In the genomic region with DNA sequence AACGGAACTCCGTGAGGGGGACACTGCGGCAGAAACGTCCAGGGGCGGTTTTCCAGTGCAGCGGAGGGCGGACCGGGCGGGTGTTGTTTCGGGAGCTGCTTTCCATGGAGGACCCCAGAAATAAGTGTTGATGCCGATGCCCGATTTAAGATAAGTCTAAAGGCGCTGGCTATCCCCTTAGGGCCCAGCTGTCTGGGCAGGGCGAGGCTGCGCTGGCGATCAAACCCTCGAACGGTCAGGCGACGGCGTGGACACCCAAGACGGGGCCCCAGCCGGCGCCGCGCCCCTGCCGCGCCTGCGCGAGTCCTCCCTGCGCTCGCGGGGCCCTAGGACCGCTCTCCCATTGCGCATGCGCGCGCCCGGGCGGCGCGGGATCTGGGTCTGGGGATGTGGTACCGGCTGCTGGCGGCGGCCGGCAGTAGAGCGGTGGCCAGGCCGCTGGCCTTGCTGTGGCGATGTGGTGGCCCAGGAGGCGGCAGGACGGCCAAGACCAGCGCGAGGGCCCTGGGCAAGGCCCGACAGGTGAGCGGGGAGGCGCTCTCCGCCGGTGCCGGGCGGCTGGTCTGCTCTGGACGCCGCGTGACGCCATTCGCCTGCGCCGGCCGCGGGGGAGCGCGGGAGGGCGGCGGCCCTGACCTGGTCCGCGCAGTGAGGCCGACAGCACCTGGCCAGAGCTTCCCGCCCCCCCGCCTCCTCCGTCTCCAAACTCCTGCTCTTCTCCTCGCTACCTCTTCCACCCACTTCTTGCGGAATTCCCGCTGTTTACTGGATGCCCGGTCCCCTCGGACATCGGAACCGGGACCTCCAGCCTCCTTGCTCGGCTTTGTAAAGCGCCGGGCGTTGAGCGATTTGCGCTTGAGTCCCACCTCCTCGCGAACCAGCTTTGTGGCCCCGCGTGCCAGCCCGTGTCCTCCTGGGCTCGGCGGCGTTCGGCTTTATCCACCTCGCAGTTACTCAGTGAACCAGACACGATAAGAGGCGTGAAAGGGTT, we compare ENCODE assay signal across 1 cellular context.
A peak's percentile ranks its signal among the peaks of the same experiment; 100 is the strongest.
TF ChIP-seq lines count a peak whose summit lies in the region.

No MANE protein-coding gene starts in this region.

TF ChIP-seq in HepG2, 621 proteins besides CTCF, POLR2A, EP300 and RAD21 (continued from another document and continues in another):
- TF ChIP-seq RBFOX2 (IDR thresholded peaks at IDR 0.05; ENCODE audit: low read depth, low read length), result peak; percentile 100
- TF ChIP-seq NFATC3 (CRISPR knock-in tag; IDR thresholded peaks at IDR 0.05), result peak; percentile 70; the same call in 1 of the 2 replicates
- TF ChIP-seq, protein P1, sequence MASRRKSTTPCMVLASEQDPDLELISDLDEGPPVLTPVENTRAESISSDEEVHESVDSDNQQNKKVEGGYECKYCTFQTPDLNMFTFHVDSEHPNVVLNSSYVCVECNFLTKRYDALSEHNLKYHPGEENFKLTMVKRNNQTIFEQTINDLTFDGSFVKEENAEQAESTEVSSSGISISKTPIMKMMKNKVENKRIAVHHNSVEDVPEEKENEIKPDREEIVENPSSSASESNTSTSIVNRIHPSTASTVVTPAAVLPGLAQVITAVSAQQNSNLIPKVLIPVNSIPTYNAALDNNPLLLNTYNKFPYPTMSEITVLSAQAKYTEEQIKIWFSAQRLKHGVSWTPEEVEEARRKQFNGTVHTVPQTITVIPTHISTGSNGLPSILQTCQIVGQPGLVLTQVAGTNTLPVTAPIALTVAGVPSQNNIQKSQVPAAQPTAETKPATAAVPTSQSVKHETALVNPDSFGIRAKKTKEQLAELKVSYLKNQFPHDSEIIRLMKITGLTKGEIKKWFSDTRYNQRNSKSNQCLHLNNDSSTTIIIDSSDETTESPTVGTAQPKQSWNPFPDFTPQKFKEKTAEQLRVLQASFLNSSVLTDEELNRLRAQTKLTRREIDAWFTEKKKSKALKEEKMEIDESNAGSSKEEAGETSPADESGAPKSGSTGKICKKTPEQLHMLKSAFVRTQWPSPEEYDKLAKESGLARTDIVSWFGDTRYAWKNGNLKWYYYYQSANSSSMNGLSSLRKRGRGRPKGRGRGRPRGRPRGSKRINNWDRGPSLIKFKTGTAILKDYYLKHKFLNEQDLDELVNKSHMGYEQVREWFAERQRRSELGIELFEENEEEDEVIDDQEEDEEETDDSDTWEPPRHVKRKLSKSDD (CRISPR knock-in tag; IDR thresholded peaks at IDR 0.05; ENCODE audit: low read depth), result peak; percentile 77; the same call in 1 of the 2 replicates
- no peak for TF ChIP-seq PCBP2 (optimal IDR thresholded peaks at IDR 0.05; ENCODE audit: low read depth, low read length, poor library complexity, severe bottlenecking)
- peak; percentile 93 for TF ChIP-seq TARDBP (CRISPR knock-in tag; IDR thresholded peaks at IDR 0.05)
- TF ChIP-seq, protein P2, sequence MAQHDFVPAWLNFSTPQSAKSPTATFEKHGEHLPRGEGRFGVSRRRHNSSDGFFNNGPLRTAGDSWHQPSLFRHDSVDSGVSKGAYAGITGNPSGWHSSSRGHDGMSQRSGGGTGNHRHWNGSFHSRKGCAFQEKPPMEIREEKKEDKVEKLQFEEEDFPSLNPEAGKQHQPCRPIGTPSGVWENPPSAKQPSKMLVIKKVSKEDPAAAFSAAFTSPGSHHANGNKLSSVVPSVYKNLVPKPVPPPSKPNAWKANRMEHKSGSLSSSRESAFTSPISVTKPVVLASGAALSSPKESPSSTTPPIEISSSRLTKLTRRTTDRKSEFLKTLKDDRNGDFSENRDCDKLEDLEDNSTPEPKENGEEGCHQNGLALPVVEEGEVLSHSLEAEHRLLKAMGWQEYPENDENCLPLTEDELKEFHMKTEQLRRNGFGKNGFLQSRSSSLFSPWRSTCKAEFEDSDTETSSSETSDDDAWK (CRISPR knock-in tag; IDR thresholded peaks at IDR 0.05), result no peak
- peak; percentile 37 for TF ChIP-seq KDM2A (CRISPR knock-in tag; IDR thresholded peaks at IDR 0.05; ENCODE audit: borderline replicate concordance, low read depth)
- TF ChIP-seq FOXC1 (CRISPR knock-in tag; IDR thresholded peaks at IDR 0.05; ENCODE audit: borderline replicate concordance), result peak; percentile 93
- TF ChIP-seq BHLHE40 (IDR thresholded peaks at IDR 0.05; ENCODE audit: low read length), result peak; percentile 11; the same call in 1 of the 2 replicates
- peak; percentile 23; the same call in 1 of the 2 replicates for TF ChIP-seq ZSCAN9 (CRISPR knock-in tag; IDR thresholded peaks at IDR 0.05; ENCODE audit: borderline replicate concordance)
- peak; percentile 53 for TF ChIP-seq ZNF570 (CRISPR knock-in tag; IDR thresholded peaks at IDR 0.05; ENCODE audit: borderline replicate concordance)
- TF ChIP-seq SP2 (CRISPR knock-in tag; IDR thresholded peaks at IDR 0.05), result no peak; the same call in 1 of the 2 replicates
- TF ChIP-seq, protein P3, sequence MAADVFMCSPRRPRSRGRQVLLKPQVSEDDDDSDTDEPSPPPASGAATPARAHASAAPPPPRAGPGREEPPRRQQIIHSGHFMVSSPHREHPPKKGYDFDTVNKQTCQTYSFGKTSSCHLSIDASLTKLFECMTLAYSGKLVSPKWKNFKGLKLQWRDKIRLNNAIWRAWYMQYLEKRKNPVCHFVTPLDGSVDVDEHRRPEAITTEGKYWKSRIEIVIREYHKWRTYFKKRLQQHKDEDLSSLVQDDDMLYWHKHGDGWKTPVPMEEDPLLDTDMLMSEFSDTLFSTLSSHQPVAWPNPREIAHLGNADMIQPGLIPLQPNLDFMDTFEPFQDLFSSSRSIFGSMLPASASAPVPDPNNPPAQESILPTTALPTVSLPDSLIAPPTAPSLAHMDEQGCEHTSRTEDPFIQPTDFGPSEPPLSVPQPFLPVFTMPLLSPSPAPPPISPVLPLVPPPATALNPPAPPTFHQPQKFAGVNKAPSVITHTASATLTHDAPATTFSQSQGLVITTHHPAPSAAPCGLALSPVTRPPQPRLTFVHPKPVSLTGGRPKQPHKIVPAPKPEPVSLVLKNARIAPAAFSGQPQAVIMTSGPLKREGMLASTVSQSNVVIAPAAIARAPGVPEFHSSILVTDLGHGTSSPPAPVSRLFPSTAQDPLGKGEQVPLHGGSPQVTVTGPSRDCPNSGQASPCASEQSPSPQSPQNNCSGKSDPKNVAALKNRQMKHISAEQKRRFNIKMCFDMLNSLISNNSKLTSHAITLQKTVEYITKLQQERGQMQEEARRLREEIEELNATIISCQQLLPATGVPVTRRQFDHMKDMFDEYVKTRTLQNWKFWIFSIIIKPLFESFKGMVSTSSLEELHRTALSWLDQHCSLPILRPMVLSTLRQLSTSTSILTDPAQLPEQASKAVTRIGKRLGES (CRISPR knock-in tag; IDR thresholded peaks at IDR 0.05; ENCODE audit: borderline replicate concordance), result no peak; the same call in 1 of the 2 replicates
- no peak for TF ChIP-seq HOXA7 (CRISPR knock-in tag; IDR thresholded peaks at IDR 0.05)
- peak; percentile 24; the same call in 1 of the 2 replicates for TF ChIP-seq ONECUT2 (CRISPR knock-in tag; IDR thresholded peaks at IDR 0.05)
- TF ChIP-seq NFE2L2 (IDR thresholded peaks at IDR 0.05; ENCODE audit: low read length), result no peak
- TF ChIP-seq SATB2 (CRISPR knock-in tag; IDR thresholded peaks at IDR 0.05), result peak; percentile 94; the same call in 1 of the 2 replicates
- TF ChIP-seq, protein P4, sequence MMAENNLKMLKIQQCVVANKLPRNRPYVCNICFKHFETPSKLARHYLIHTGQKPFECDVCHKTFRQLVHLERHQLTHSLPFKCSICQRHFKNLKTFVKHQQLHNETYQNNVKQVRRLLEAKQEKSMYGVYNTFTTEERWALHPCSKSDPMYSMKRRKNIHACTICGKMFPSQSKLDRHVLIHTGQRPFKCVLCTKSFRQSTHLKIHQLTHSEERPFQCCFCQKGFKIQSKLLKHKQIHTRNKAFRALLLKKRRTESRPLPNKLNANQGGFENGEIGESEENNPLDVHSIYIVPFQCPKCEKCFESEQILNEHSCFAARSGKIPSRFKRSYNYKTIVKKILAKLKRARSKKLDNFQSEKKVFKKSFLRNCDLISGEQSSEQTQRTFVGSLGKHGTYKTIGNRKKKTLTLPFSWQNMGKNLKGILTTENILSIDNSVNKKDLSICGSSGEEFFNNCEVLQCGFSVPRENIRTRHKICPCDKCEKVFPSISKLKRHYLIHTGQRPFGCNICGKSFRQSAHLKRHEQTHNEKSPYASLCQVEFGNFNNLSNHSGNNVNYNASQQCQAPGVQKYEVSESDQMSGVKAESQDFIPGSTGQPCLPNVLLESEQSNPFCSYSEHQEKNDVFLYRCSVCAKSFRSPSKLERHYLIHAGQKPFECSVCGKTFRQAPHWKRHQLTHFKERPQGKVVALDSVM (CRISPR knock-in tag; IDR thresholded peaks at IDR 0.05), result peak; percentile 51
- TF ChIP-seq, protein P5, sequence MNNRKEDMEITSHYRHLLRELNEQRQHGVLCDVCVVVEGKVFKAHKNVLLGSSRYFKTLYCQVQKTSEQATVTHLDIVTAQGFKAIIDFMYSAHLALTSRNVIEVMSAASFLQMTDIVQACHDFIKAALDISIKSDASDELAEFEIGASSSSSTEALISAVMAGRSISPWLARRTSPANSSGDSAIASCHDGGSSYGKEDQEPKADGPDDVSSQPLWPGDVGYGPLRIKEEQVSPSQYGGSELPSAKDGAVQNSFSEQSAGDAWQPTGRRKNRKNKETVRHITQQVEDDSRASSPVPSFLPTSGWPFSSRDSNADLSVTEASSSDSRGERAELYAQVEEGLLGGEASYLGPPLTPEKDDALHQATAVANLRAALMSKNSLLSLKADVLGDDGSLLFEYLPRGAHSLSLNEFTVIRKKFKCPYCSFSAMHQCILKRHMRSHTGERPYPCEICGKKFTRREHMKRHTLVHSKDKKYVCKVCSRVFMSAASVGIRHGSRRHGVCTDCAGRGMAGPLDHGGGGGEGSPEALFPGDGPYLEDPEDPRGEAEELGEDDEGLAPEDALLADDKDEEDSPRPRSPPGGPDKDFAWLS (CRISPR knock-in tag; IDR thresholded peaks at IDR 0.05; ENCODE audit: borderline replicate concordance), result no peak
- TF ChIP-seq, protein P6, sequence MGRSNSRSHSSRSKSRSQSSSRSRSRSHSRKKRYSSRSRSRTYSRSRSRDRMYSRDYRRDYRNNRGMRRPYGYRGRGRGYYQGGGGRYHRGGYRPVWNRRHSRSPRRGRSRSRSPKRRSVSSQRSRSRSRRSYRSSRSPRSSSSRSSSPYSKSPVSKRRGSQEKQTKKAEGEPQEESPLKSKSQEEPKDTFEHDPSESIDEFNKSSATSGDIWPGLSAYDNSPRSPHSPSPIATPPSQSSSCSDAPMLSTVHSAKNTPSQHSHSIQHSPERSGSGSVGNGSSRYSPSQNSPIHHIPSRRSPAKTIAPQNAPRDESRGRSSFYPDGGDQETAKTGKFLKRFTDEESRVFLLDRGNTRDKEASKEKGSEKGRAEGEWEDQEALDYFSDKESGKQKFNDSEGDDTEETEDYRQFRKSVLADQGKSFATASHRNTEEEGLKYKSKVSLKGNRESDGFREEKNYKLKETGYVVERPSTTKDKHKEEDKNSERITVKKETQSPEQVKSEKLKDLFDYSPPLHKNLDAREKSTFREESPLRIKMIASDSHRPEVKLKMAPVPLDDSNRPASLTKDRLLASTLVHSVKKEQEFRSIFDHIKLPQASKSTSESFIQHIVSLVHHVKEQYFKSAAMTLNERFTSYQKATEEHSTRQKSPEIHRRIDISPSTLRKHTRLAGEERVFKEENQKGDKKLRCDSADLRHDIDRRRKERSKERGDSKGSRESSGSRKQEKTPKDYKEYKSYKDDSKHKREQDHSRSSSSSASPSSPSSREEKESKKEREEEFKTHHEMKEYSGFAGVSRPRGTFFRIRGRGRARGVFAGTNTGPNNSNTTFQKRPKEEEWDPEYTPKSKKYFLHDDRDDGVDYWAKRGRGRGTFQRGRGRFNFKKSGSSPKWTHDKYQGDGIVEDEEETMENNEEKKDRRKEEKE (IDR thresholded peaks at IDR 0.05), result no peak
- TF ChIP-seq KAT7 (CRISPR knock-in tag; IDR thresholded peaks at IDR 0.05; ENCODE audit: borderline replicate concordance), result peak; percentile 66
- no peak; the same call in 1 of the 2 replicates for TF ChIP-seq ERF (CRISPR knock-in tag; IDR thresholded peaks at IDR 0.05)
- TF ChIP-seq ZNF432 (CRISPR knock-in tag; IDR thresholded peaks at IDR 0.05; ENCODE audit: borderline replicate concordance), result peak; percentile 60; the same call in 1 of the 2 replicates
- TF ChIP-seq ZNF605 (CRISPR knock-in tag; IDR thresholded peaks at IDR 0.05), result no peak; the same call in 1 of the 2 replicates
- TF ChIP-seq ZNF256 (CRISPR knock-in tag; conservative IDR thresholded peaks at IDR 0.05), result peak; percentile 86; the same call in 1 of the 2 replicates
- TF ChIP-seq, protein P7, sequence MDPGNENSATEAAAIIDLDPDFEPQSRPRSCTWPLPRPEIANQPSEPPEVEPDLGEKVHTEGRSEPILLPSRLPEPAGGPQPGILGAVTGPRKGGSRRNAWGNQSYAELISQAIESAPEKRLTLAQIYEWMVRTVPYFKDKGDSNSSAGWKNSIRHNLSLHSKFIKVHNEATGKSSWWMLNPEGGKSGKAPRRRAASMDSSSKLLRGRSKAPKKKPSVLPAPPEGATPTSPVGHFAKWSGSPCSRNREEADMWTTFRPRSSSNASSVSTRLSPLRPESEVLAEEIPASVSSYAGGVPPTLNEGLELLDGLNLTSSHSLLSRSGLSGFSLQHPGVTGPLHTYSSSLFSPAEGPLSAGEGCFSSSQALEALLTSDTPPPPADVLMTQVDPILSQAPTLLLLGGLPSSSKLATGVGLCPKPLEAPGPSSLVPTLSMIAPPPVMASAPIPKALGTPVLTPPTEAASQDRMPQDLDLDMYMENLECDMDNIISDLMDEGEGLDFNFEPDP (CRISPR knock-in tag; conservative IDR thresholded peaks at IDR 0.05), result peak; percentile 97
- TF ChIP-seq RNF2 (conservative IDR thresholded peaks at IDR 0.05; ENCODE audit: low read depth), result peak; percentile 96
- no peak for TF ChIP-seq ZIK1 (CRISPR knock-in tag; IDR thresholded peaks at IDR 0.05; ENCODE audit: borderline replicate concordance, low read depth)
- TF ChIP-seq ZNF547 (CRISPR knock-in tag; IDR thresholded peaks at IDR 0.05), result peak; percentile 96
- TF ChIP-seq ZSCAN22 (CRISPR knock-in tag; IDR thresholded peaks at IDR 0.05), result peak; percentile 63; the same call in 1 of the 2 replicates
- peak; percentile 88 for TF ChIP-seq ZNF781 (CRISPR knock-in tag; IDR thresholded peaks at IDR 0.05; ENCODE audit: borderline replicate concordance, not compliant biosample characterization)
- TF ChIP-seq ARID2 (CRISPR knock-in tag; IDR thresholded peaks at IDR 0.05; ENCODE audit: borderline replicate concordance), result peak; percentile 71; the same call in 1 of the 2 replicates
- no peak for TF ChIP-seq ZNF530 (CRISPR knock-in tag; IDR thresholded peaks at IDR 0.05; ENCODE audit: low read depth)
- TF ChIP-seq, protein P8, sequence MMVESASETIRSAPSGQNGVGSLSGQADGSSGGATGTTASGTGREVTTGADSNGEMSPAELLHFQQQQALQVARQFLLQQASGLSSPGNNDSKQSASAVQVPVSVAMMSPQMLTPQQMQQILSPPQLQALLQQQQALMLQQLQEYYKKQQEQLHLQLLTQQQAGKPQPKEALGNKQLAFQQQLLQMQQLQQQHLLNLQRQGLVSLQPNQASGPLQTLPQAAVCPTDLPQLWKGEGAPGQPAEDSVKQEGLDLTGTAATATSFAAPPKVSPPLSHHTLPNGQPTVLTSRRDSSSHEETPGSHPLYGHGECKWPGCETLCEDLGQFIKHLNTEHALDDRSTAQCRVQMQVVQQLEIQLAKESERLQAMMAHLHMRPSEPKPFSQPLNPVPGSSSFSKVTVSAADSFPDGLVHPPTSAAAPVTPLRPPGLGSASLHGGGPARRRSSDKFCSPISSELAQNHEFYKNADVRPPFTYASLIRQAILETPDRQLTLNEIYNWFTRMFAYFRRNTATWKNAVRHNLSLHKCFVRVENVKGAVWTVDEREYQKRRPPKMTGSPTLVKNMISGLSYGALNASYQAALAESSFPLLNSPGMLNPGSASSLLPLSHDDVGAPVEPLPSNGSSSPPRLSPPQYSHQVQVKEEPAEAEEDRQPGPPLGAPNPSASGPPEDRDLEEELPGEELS (CRISPR knock-in tag; IDR thresholded peaks at IDR 0.05), result no peak; the same call in 1 of the 2 replicates
- TF ChIP-seq, protein P9, sequence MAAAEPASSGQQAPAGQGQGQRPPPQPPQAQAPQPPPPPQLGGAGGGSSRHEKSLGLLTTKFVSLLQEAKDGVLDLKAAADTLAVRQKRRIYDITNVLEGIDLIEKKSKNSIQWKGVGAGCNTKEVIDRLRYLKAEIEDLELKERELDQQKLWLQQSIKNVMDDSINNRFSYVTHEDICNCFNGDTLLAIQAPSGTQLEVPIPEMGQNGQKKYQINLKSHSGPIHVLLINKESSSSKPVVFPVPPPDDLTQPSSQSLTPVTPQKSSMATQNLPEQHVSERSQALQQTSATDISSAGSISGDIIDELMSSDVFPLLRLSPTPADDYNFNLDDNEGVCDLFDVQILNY (CRISPR knock-in tag; conservative IDR thresholded peaks at IDR 0.05), result peak; percentile 89
